10 cellular contexts compared by ENCODE assay signal in the genomic region with DNA sequence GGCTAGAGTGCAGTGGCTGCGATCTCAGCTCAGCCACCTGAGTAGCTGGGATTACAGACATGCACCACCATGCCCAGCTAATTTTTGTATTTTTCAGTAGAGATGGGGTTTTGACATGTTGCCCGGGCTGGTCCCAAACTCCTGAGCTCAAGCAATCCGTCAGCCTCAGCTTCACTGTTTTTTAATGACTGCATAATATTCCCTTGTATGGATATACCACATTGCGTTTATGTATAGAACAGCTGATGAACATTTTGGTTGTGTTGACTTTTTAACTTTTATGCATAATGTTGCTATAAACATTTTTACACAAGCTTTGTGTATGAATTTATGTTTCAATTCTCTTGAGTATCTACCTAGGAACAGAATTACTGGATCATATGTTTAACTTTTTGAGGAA. TPM values are rescaled to one million over a fixed set of nuclear protein-coding genes. Genes with fewer than 3 reads are reported as not detected.
"Had no signal": no experiment of that assay in that cellular context is flagged by ENCODE, and none has a peak within 500 bp of the region (broad histone marks: within the 10 kb centered on the region; RNA-seq: fewer than 3 reads in every experiment).

No MANE protein-coding gene starts in this region.

- H3K4me3 ChIP-seq: K562 had no signal

- H3K27ac ChIP-seq: HL-60 had no signal

- DNase-seq: IMR-90, KBM-7, KG1 had no signal

- ATAC-seq: HepG2, K562 had no signal

- FAIRE-seq: HepG2, HTR-8/SVneo, K562 had no signal

RNA-seq across cellular contexts. Expression of a gene that starts 4.3 kb away (rescaled TPM):
- total RNA-seq: HepG2, HT1080, IMR-90, K562 had no signal
- polyA plus RNA-seq: IgD-negative memory B cell, IMR-90, K562 had no signal

RNA-seq across cellular contexts. Expression of a gene that starts 43.9 kb away (rescaled TPM):
- total RNA-seq: HepG2, HT-29, HT1080, IMR-90, K562 had no signal
- polyA plus RNA-seq: HepG2, IgD-negative memory B cell, IMR-90 had no signal
